12 cellular contexts compared by ENCODE assay signal in genomic region chr4:78669453-78669852, GRCh38.
A peak's percentile ranks its signal among the peaks of the same experiment; 100 is the strongest.
DNase-seq lines count a peak whose midpoint lies in the region; ATAC-seq, FAIRE-seq and TF ChIP-seq lines count a peak whose summit lies in the region.
"Had no signal": no experiment of that assay in that cellular context is flagged by ENCODE, and none has a peak within 500 bp of the region (broad histone marks: within the 10 kb centered on the region; RNA-seq: fewer than 3 reads in every experiment).

No MANE protein-coding gene starts in this region.

- no peak overlapping the region for H4K91ac ChIP-seq in mesenchymal stem cell (ENCODE audit: low read length)

- no peak overlapping the region for H3K18ac ChIP-seq in mesenchymal stem cell (ENCODE audit: low read depth in 1 of 2, low read length in 2 of 2)

- 0 out of 2 replicates have a peak, but pooled peaks have one; percentile 6 for TF ChIP-seq RAD21 in GM12878 (IDR thresholded peaks at IDR 0.05; ENCODE audit: insufficient read depth, low read depth, low read length)

- no peak overlapping the region for H2BK15ac ChIP-seq in mesenchymal stem cell (ENCODE audit: low read depth, poor library complexity, severe bottlenecking)

- no peak overlapping the region for H3K4ac ChIP-seq in mesenchymal stem cell (ENCODE audit: low read depth in 1 of 2, low read length in 2 of 2)

- in situ Hi-C loops in GM12878 (cut with MboI), result no loop called here

- DNase-seq in GM12865 (ENCODE audit: low read depth) (peak; percentile 22), LNCaP clone FGC (ENCODE audit: low read depth) (no peak), GM12878 (ENCODE audit: low read depth, low spot score) (no peak), mesenchymal stem cell (no peak), RCC 7860 (ENCODE audit: low spot score) (no peak), hepatic stellate cell (ENCODE audit: low spot score) (no peak), hippocampal formation (lab: John Stamatoyannopoulos, UW) (no peak), midbrain (lab: John Stamatoyannopoulos, UW) (no peak)
- DNase-seq: DMS79; GOT3; islet precursor cell; stimulated activated CD4-positive, alpha-beta T cell treated with anti-CD3 and anti-CD28 coated beads, Interleukin-2, amount 100 ng/mL, for 24 hours had no signal

- TF ChIP-seq POLR2A in GM12878 (IDR thresholded peaks at IDR 0.05; ENCODE audit: low read depth, low read length), result no peak

- H3K9me3 ChIP-seq in GM12878 (replicated peaks; ENCODE audit: control insufficient read depth, insufficient read depth, low read length) (no peaks in the 10 kb centered on the region; the same call in 2 of the 3 replicates), mesenchymal stem cell (ENCODE audit: control insufficient read depth, low read length) (no peaks in the 10 kb centered on the region)

- no peak overlapping the region for H2BK5ac ChIP-seq in mesenchymal stem cell (ENCODE audit: low read depth, low read length, poor library complexity, severe bottlenecking)

- ATAC-seq in GM12878, result peak; percentile 49

- H3K27me3 ChIP-seq in GM12878 (replicated peaks in 1 of 2; ENCODE audit: control insufficient read depth in 2 of 2, insufficient read depth in 2 of 2, low read length in 1 of 2) (no peaks in the 10 kb centered on the region), mesenchymal stem cell (ENCODE audit: control insufficient read depth in 1 of 2, insufficient read depth in 1 of 2, low read length in 2 of 2) (no peaks in the 10 kb centered on the region)

- no peaks in the 10 kb centered on the region for H3K79me1 ChIP-seq in mesenchymal stem cell (replicated peaks; ENCODE audit: low read length, poor library complexity, severe bottlenecking)

- H3K36me3 ChIP-seq in GM12878 (ENCODE audit: control insufficient read depth in 2 of 2, insufficient read depth in 2 of 2, low read length in 1 of 2), result no peaks in the 10 kb centered on the region
- no peaks in the 10 kb centered on the region for H3K36me3 ChIP-seq in mesenchymal stem cell (ENCODE audit: control insufficient read depth in 1 of 2, insufficient read depth in 2 of 2, low read depth in 1 of 2, low read length in 2 of 2)

- H4K20me1 ChIP-seq in GM12878 (ENCODE audit: control insufficient read depth, insufficient read depth), result no peaks in the 10 kb centered on the region

- no peaks in the 10 kb centered on the region for H3K79me2 ChIP-seq in GM12878 (ENCODE audit: control insufficient read depth, insufficient read depth, low read length)

- RAD21 ChIA-PET in GM12878 (lab: Charles Lee; ENCODE audit: unreplicated experiment), result interaction anchor here (1.1 to 3.8 kb wide), 3 partner anchors 11 to 39 kb away, joined by 4 to 10 read pairs (median 4); no protein-coding TSS in a partner anchor

- peak overlapping the region; percentile 65 for H4K8ac ChIP-seq in mesenchymal stem cell (ENCODE audit: low read length)

- TF ChIP-seq CTCF in GM12865 (IDR thresholded peaks at IDR 0.05; ENCODE audit: insufficient read depth, low read depth, low read length, missing control alignments), result peak; percentile 16
- TF ChIP-seq CTCF in LNCaP clone FGC (IDR thresholded peaks at IDR 0.05; ENCODE audit: control insufficient read depth, extremely low read depth, insufficient read depth), result 0 out of 2 replicates have a peak, but pooled peaks have one; percentile 0
- TF ChIP-seq CTCF in GM12878 (IDR thresholded peaks at IDR 0.05 in 2 of 3, conservative IDR thresholded peaks at IDR 0.05 in 1 of 3; ENCODE audit: control insufficient read depth in 2 of 3, extremely low read depth in 1 of 3, insufficient read depth in 1 of 3, low read depth in 3 of 3, low read length in 3 of 3), result no peak; a peak in 2 of 6 replicates

- no peak overlapping the region for H2BK120ac ChIP-seq in mesenchymal stem cell (ENCODE audit: low read depth, low read length)

- 97% methylated on average over 3 of the region's 3 CpGs for WGBS in GM12878 (ENCODE audit: insufficient coverage, insufficient replicate concordance, low lambda C conversion rate, missing lambda C conversion rate)
- WGBS in mesenchymal stem cell, result no CpG with 5 or more reads among the region's 3 CpGs

- H2AFZ ChIP-seq in GM12878 (ENCODE audit: control insufficient read depth, low read depth, low read length) (no peak overlapping the region), mesenchymal stem cell (ENCODE audit: low read depth, low read length) (no peak overlapping the region)

- no TSS peak for BruUV-seq in GM12878 (replicated peaks; lab: Mats Ljungman, UMichigan)

- no peak overlapping the region for H3K9ac ChIP-seq in GM12878 (ENCODE audit: control insufficient read depth, insufficient read depth, low read length)
- no peak overlapping the region for H3K9ac ChIP-seq in mesenchymal stem cell (ENCODE audit: low read length)

- H3K4me3 ChIP-seq in GM12865 (ENCODE audit: low read depth, low read length) (no peak overlapping the region), LNCaP clone FGC (ENCODE audit: low read depth, low read length) (no peak overlapping the region), GM12878 (no peak overlapping the region), mesenchymal stem cell (ENCODE audit: insufficient read depth in 1 of 2, low read depth in 1 of 2, low read length in 2 of 2) (no peak overlapping the region)

- TF ChIP-seq EP300 in GM12878 (IDR thresholded peaks at IDR 0.05; ENCODE audit: borderline replicate concordance in 1 of 2, control insufficient read depth in 1 of 2, low read depth in 2 of 2, low read length in 2 of 2), result no peak

- no peak overlapping the region for H3K23ac ChIP-seq in mesenchymal stem cell (ENCODE audit: low read length in 2 of 2)

- H3K4me2 ChIP-seq in GM12878 (ENCODE audit: control insufficient read depth, insufficient read depth), result no peak overlapping the region
- H3K4me2 ChIP-seq in mesenchymal stem cell (ENCODE audit: low read length, poor library complexity, severe bottlenecking), result no peak overlapping the region

- no peak overlapping the region for H3K14ac ChIP-seq in mesenchymal stem cell (ENCODE audit: low read length in 2 of 2)

- CTCF ChIA-PET in GM12878 (lab: Yijun Ruan, JAX), result interaction anchor here (0.6 to 2.7 kb wide), 10 partner anchors 11 to 240 kb away, joined by 3 to 11 read pairs (median 3); no protein-coding TSS in a partner anchor

- no peak overlapping the region for H2AK5ac ChIP-seq in mesenchymal stem cell (ENCODE audit: low read length, severe bottlenecking)

- peaks cover 16% of the 10 kb centered on the region for H3K4me1 ChIP-seq in GM12878 (ENCODE audit: control insufficient read depth, insufficient read depth, low read length)
- peaks cover 3% of the 10 kb centered on the region for H3K4me1 ChIP-seq in mesenchymal stem cell (ENCODE audit: control insufficient read depth, insufficient read depth, low read depth, low read length)

- H2BK12ac ChIP-seq in mesenchymal stem cell (ENCODE audit: low read length in 2 of 2), result no peak overlapping the region

- POLR2A ChIA-PET in GM12878 (lab: Charles Lee), result interaction anchor here (2.5 to 3.0 kb wide), 2 partner anchors 11 to 27 kb away, joined by 6 to 7 read pairs; no protein-coding TSS in a partner anchor

- H3K27ac ChIP-seq in GM12878 (ENCODE audit: control insufficient read depth, insufficient read depth) (no peak overlapping the region), mesenchymal stem cell (ENCODE audit: low read length, poor library complexity, severe bottlenecking) (no peak overlapping the region)

- SMC1A ChIA-PET in GM12878 (lab: Charles Lee; ENCODE audit: uncharacterized antibody, unreplicated experiment), result interaction anchor here (0.9 to 4.6 kb wide), 12 partner anchors 10 to 194 kb away, joined by 3 to 16 read pairs (median 6); no protein-coding TSS in a partner anchor

- intact Hi-C loops in GM12878 (cut with micrococcal nuclease; ENCODE audit: unreplicated experiment), result no loop called here

- FAIRE-seq in GM12878 (lab: Jason Lieb, UNC) (no peak), RCC 7860 (lab: Jason Lieb, UNC) (no peak)

TF ChIP-seq in GM12878, 131 proteins besides CTCF, POLR2A, EP300 and RAD21:
- TF ChIP-seq E2F8 (IDR thresholded peaks at IDR 0.05; ENCODE audit: low read depth, partially characterized antibody) (no peak), FOXK2 (IDR thresholded peaks at IDR 0.05) (no peak), BRCA1 (IDR thresholded peaks at IDR 0.05; ENCODE audit: low read depth, low read length) (no peak), RBBP5 (conservative IDR thresholded peaks at IDR 0.05) (no peak)
TF ChIP-seq in GM12878: peak in this region for 0.

Comparison
In these comparisons a context has a peak if more than half of its experiments do, and no peak if none do; other contexts are left out.
1. CTCF ChIP-seq: peak in GM12865 (single experiment) and LNCaP clone FGC (single experiment); none in GM12878 (0 of 3).